ENCODE assay signal across 10 cellular contexts in genomic region chr4:16967722-16968121, GRCh38.
A peak's percentile ranks its signal among the peaks of the same experiment; 100 is the strongest.
DNase-seq lines count a peak whose midpoint lies in the region; ATAC-seq and TF ChIP-seq lines count a peak whose summit lies in the region.
"Had no signal": no experiment of that assay in that cellular context is flagged by ENCODE, and none has a peak within 500 bp of the region (broad histone marks: within the 10 kb centered on the region; RNA-seq: fewer than 3 reads in every experiment).

No MANE protein-coding gene starts in this region.

- TF ChIP-seq CTCF in omental fat pad (IDR thresholded peaks at IDR 0.05) (no peak), GM10266 (IDR thresholded peaks at IDR 0.05; ENCODE audit: control insufficient read depth, insufficient read depth, low read depth, missing control alignments) (no peak)

- DNase-seq in amniotic stem cell (lab: John Stamatoyannopoulos, UW) (peak; percentile 7), globus pallidus (ENCODE audit: low spot score) (peak; percentile 2), omental fat pad (ENCODE audit: low spot score) (no peak), ureter (ENCODE audit: low spot score) (peak; percentile 71), GM10266 (ENCODE audit: extremely low spot score) (no peak), DMS153 (lab: John Stamatoyannopoulos, UW) (no peak), HuH-7 (ENCODE audit: low spot score) (no peak)
- DNase-seq: activated CD4-positive, alpha-beta T cell treated with anti-CD3 and anti-CD28 coated beads, Interleukin-2, amount 50 U/mL, for 4 hours; T-helper 1 cell had no signal

- ATAC-seq in omental fat pad (ENCODE audit: low FRiP score): peak; percentile 25
- no peak for ATAC-seq in GM18907 (IDR thresholded peaks at IDR 0.05; ENCODE audit: unreplicated experiment)

Comparison
In these comparisons a context has a peak if more than half of its experiments do, and no peak if none do; other contexts are left out.
1. DNase-seq: peak in amniotic stem cell (single experiment), globus pallidus (single experiment) and ureter (single experiment); none in omental fat pad (single experiment), GM10266 (single experiment), DMS153 (single experiment) and HuH-7 (single experiment).